In the genomic region with DNA sequence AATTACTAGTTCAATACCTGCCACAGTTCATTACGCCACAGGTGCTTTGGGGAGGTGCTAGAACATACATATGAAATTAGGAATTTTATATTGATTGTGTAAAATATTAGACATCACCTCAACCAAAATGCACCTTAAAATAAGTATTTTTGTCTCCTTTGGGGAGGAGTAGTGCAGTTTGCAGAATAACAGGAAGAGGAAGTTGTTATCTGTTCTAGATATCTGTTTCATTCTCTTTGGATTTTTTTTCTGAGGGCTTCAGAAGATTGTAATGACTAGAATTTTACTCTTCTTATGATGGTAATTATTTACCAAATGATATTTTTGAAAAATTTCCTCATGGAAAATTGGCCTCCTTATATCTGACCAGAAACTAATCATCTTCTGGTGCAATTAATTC, we compare ENCODE assay signal across 1 cellular context.
TF ChIP-seq lines count a peak whose summit lies in the region.

No MANE protein-coding gene starts in this region.

TF ChIP-seq in K562, 482 proteins besides CTCF, POLR2A, EP300 and RAD21:
- TF ChIP-seq RFX5 (IDR thresholded peaks at IDR 0.05; ENCODE audit: low read depth, low read length) (no peak), GABPA (tag; conservative IDR thresholded peaks at IDR 0.05; ENCODE audit: low read depth) (0 out of 2 replicates have a peak, but pooled peaks have one; percentile 19), NFATC3 (IDR thresholded peaks at IDR 0.05) (no peak)
